8 cellular contexts compared by ENCODE assay signal in genomic region chr11:14645247-14645912, GRCh38. TPM values are rescaled to one million over a fixed set of nuclear protein-coding genes. Genes with fewer than 3 reads are reported as not detected.
DNase-seq lines count a peak whose midpoint lies in the region; ATAC-seq, FAIRE-seq and TF ChIP-seq lines count a peak whose summit lies in the region.

No MANE protein-coding gene starts in this region.

- DNase-seq in CD14-positive monocyte (ENCODE audit: low spot score) (no peak), DMS153 treated with DMSO at 0.1 percent for 48 hours (lab: John Stamatoyannopoulos, UW; ENCODE audit: unreplicated experiment) (no peak), RCC 7860 (ENCODE audit: low spot score) (no peak)
- DNase-seq in activated T-helper 1 cell treated with anti-CD3 and anti-CD28 coated beads, Interleukin-12 subunit alpha, Interleukin-12 subunit beta, Interleukin-2, Interleukin-4 antibody, amounts not matched to agents 30 ng/mL and 10 ng/mL and 1 ng/mL, durations not matched to agents 14 hours and 24 hours and 36 hours (ENCODE audit: low spot score), result no peak
- no peak for DNase-seq in stimulated activated naive CD8-positive, alpha-beta T cell treated with anti-CD3 and anti-CD28 coated beads, Interleukin-15, amount 100 ng/mL, for 72 hours

- H3K27me3 ChIP-seq in HUES64 (ENCODE audit: insufficient read depth, low read length) (peaks cover 44% of the 10 kb centered on the region), iPS-18a (ENCODE audit: control insufficient read depth, insufficient read depth, low read length) (peaks cover 44% of the 10 kb centered on the region)

- H3K4me3 ChIP-seq in HUES64 (ENCODE audit: low read length), result peak overlapping the region; percentile 80
- peak overlapping the region; percentile 86 for H3K4me3 ChIP-seq in iPS-18a (ENCODE audit: low read length)

- no peaks in the 10 kb centered on the region for H3K36me3 ChIP-seq in HUES64 (ENCODE audit: insufficient read depth, low read length)
- H3K36me3 ChIP-seq in iPS-18a (ENCODE audit: control insufficient read depth, low read depth, low read length), result no peaks in the 10 kb centered on the region

- peak overlapping the region; percentile 96 for H3K4me3 Mint-ChIP-seq in CD14-positive monocyte
- H3K4me3 Mint-ChIP-seq in activated T-helper 1 cell treated with anti-CD3 and anti-CD28 coated beads, Interleukin-12 subunit alpha, Interleukin-12 subunit beta, Interleukin-2, Interleukin-4 antibody, amounts not matched to agents 30 ng/mL and 10 ng/mL and 1 ng/mL, durations not matched to agents 14 hours and 24 hours and 36 hours, result peak overlapping the region; percentile 91
- peak overlapping the region; percentile 74 to 96 for H3K4me3 Mint-ChIP-seq in stimulated activated naive CD8-positive, alpha-beta T cell treated with anti-CD3 and anti-CD28 coated beads, Interleukin-15, amount 100 ng/mL, for 72 hours

- H3K9me3 Mint-ChIP-seq in CD14-positive monocyte, result peaks cover 0 to 3% (median 1%) of the 10 kb centered on the region in 7 donors
- H3K9me3 Mint-ChIP-seq in activated T-helper 1 cell treated with anti-CD3 and anti-CD28 coated beads, Interleukin-12 subunit alpha, Interleukin-12 subunit beta, Interleukin-2, Interleukin-4 antibody, amounts not matched to agents 30 ng/mL and 10 ng/mL and 1 ng/mL, durations not matched to agents 14 hours and 24 hours and 36 hours, result no peaks in the 10 kb centered on the region
- peaks cover 0 to 2% of the 10 kb centered on the region in 2 donors for H3K9me3 Mint-ChIP-seq in stimulated activated naive CD8-positive, alpha-beta T cell treated with anti-CD3 and anti-CD28 coated beads, Interleukin-15, amount 100 ng/mL, for 72 hours

- H3K9me3 ChIP-seq in HUES64 (ENCODE audit: insufficient read depth, low read depth, low read length) (no peaks in the 10 kb centered on the region), iPS-18a (ENCODE audit: control insufficient read depth, low read depth, low read length) (no peaks in the 10 kb centered on the region)

- H3K4me1 ChIP-seq in HUES64 (ENCODE audit: insufficient read depth, low read length) (peaks cover 18% of the 10 kb centered on the region; the same call in 1 of the 2 replicates), iPS-18a (ENCODE audit: control insufficient read depth, low read depth, low read length) (peaks cover 16% of the 10 kb centered on the region)

- no peak for TF ChIP-seq CTCF in CD14-positive monocyte (IDR thresholded peaks at IDR 0.05)

- peaks cover 0 to 2% (median 0%) of the 10 kb centered on the region in 3 donors for H3K27me3 Mint-ChIP-seq in CD14-positive monocyte (ENCODE audit: low read depth in 3 of 3)
- H3K27me3 Mint-ChIP-seq in activated T-helper 1 cell treated with anti-CD3 and anti-CD28 coated beads, Interleukin-12 subunit alpha, Interleukin-12 subunit beta, Interleukin-2, Interleukin-4 antibody, amounts not matched to agents 30 ng/mL and 10 ng/mL and 1 ng/mL, durations not matched to agents 14 hours and 24 hours and 36 hours (ENCODE audit: insufficient read depth), result no peaks in the 10 kb centered on the region
- H3K27me3 Mint-ChIP-seq in stimulated activated naive CD8-positive, alpha-beta T cell treated with anti-CD3 and anti-CD28 coated beads, Interleukin-15, amount 100 ng/mL, for 72 hours, result no peaks in the 10 kb centered on the region

- peaks cover 35% of the 10 kb centered on the region for H3K4me1 Mint-ChIP-seq in CD14-positive monocyte
- peaks cover 57% of the 10 kb centered on the region for H3K4me1 Mint-ChIP-seq in activated T-helper 1 cell treated with anti-CD3 and anti-CD28 coated beads, Interleukin-12 subunit alpha, Interleukin-12 subunit beta, Interleukin-2, Interleukin-4 antibody, amounts not matched to agents 30 ng/mL and 10 ng/mL and 1 ng/mL, durations not matched to agents 14 hours and 24 hours and 36 hours (ENCODE audit: low read depth)
- H3K4me1 Mint-ChIP-seq in stimulated activated naive CD8-positive, alpha-beta T cell treated with anti-CD3 and anti-CD28 coated beads, Interleukin-15, amount 100 ng/mL, for 72 hours, result peaks cover 39% of the 10 kb centered on the region

- no peak overlapping the region for H3K9ac ChIP-seq in HUES64 (ENCODE audit: low read depth, low read length)
- peak overlapping the region; percentile 81 for H3K9ac ChIP-seq in iPS-18a (ENCODE audit: low read length)

- FAIRE-seq in RCC 7860 (lab: Jason Lieb, UNC), result no peak

- H3K27ac ChIP-seq in HUES64 (ENCODE audit: low read depth, low read length) (no peak overlapping the region), iPS-18a (ENCODE audit: low read length) (no peak overlapping the region)

- H3K36me3 Mint-ChIP-seq in CD14-positive monocyte, result peaks cover 2 to 11% of the 10 kb centered on the region in 2 donors
- peaks cover 52% of the 10 kb centered on the region for H3K36me3 Mint-ChIP-seq in activated T-helper 1 cell treated with anti-CD3 and anti-CD28 coated beads, Interleukin-12 subunit alpha, Interleukin-12 subunit beta, Interleukin-2, Interleukin-4 antibody, amounts not matched to agents 30 ng/mL and 10 ng/mL and 1 ng/mL, durations not matched to agents 14 hours and 24 hours and 36 hours (ENCODE audit: low read depth)

- peak; percentile 47 for ATAC-seq in stimulated activated naive CD8-positive, alpha-beta T cell treated with anti-CD3 and anti-CD28 coated beads, Interleukin-15, amount 100 ng/mL, for 72 hours
- ATAC-seq in GM21737 (IDR thresholded peaks at IDR 0.05; ENCODE audit: unreplicated experiment), result no peak

- intact Hi-C loops in CD14-positive monocyte (cut with micrococcal nuclease), result loop anchor here (10.0 kb wide), 2 partner anchors 101 to 259 kb away; no protein-coding TSS in a partner anchor
- intact Hi-C loops in activated T-helper 1 cell treated with anti-CD3 and anti-CD28 coated beads, Interleukin-12 subunit alpha, Interleukin-12 subunit beta, Interleukin-2, Interleukin-4 antibody, amounts not matched to agents 30 ng/mL and 10 ng/mL and 1 ng/mL, durations not matched to agents 14 hours and 24 hours and 36 hours (cut with micrococcal nuclease), result loop anchor here (1.0 to 10.0 kb wide), 13 partner anchors 10 to 1438 kb away; partner anchors contain the start of genes COPB1, PSMA1 and RRAS2

- peak overlapping the region; percentile 41 to 91 (median 85) for H3K27ac Mint-ChIP-seq in CD14-positive monocyte
- H3K27ac Mint-ChIP-seq in activated T-helper 1 cell treated with anti-CD3 and anti-CD28 coated beads, Interleukin-12 subunit alpha, Interleukin-12 subunit beta, Interleukin-2, Interleukin-4 antibody, amounts not matched to agents 30 ng/mL and 10 ng/mL and 1 ng/mL, durations not matched to agents 14 hours and 24 hours and 36 hours, result peak overlapping the region; percentile 92
- peak overlapping the region; percentile 71 to 97 for H3K27ac Mint-ChIP-seq in stimulated activated naive CD8-positive, alpha-beta T cell treated with anti-CD3 and anti-CD28 coated beads, Interleukin-15, amount 100 ng/mL, for 72 hours

- WGBS in HUES64, result 6% methylated on average over 6 of the region's 6 CpGs

RNA-seq across cellular contexts. Expression of gene PDE3B, which starts 1.8 kb away (rescaled TPM):
- polyA plus RNA-seq in CD14-positive monocyte, result 1 to 10 TPM; 5.2 to 6.0 TPM
- 12.3 TPM for polyA plus RNA-seq in HUES64 (2013, experiment 1 of 2)
- 11.3 TPM for polyA plus RNA-seq in HUES64 (2013, experiment 2 of 2)
- total RNA-seq in activated T-helper 1 cell treated with anti-CD3 and anti-CD28 coated beads, Interleukin-12 subunit alpha, Interleukin-12 subunit beta, Interleukin-2, Interleukin-4 antibody, amounts not matched to agents 30 ng/mL and 10 ng/mL and 1 ng/mL, durations not matched to agents 14 hours and 24 hours and 36 hours, result 62.8 and 64.0 TPM in 2 replicates
